In genomic region chr4:66956426-66956825, GRCh38 we compare ENCODE assay signal across 25 cellular contexts.
"Had no signal": no experiment of that assay in that cellular context is flagged by ENCODE, and none has a peak within 500 bp of the region (broad histone marks: within the 10 kb centered on the region; RNA-seq: fewer than 3 reads in every experiment).

No MANE protein-coding gene starts in this region.

- H3K4me3 Mint-ChIP-seq: dendritic cell treated with granulocyte-macrophage colony-stimulating factor and Interleukin-4, amounts not matched to agents 40 ng/mL and 50 ng/mL, for 4 days; effector memory CD8-positive, alpha-beta T cell; endodermal cell had no signal

- H3K9me3 Mint-ChIP-seq: endodermal cell had no signal

- H3K4me3 ChIP-seq: colonic mucosa, coronary artery, dorsolateral prefrontal cortex, esophagus muscularis mucosa, esophagus squamous epithelium, gastrocnemius medialis, gastroesophageal sphincter, heart left ventricle, heart right ventricle had no signal

- ATAC-seq: effector memory CD8-positive, alpha-beta T cell; esophagus mucosa; foreskin keratinocyte; gastrocnemius medialis; gastroesophageal sphincter; heart left ventricle; heart right ventricle had no signal

- H3K9me3 ChIP-seq: colonic mucosa, esophagus squamous epithelium, gastrocnemius medialis, gastroesophageal sphincter, heart left ventricle had no signal

- H3K4me1 ChIP-seq: colonic mucosa, esophagus muscularis mucosa, esophagus squamous epithelium, foreskin keratinocyte, gastrocnemius medialis, gastroesophageal sphincter, heart left ventricle, heart right ventricle had no signal

- H3K27ac ChIP-seq: colonic mucosa, coronary artery, dorsolateral prefrontal cortex, epithelial cell of prostate, esophagus muscularis mucosa, esophagus squamous epithelium, foreskin keratinocyte, gastrocnemius medialis, gastroesophageal sphincter, heart left ventricle, heart right ventricle had no signal

- H3K27me3 ChIP-seq: colonic mucosa, dorsolateral prefrontal cortex, esophagus muscularis mucosa, esophagus squamous epithelium, foreskin keratinocyte, gastrocnemius medialis, gastroesophageal sphincter, heart left ventricle, heart right ventricle had no signal

- H3K27ac Mint-ChIP-seq: dendritic cell treated with granulocyte-macrophage colony-stimulating factor and Interleukin-4, amounts not matched to agents 40 ng/mL and 50 ng/mL, for 4 days; effector memory CD8-positive, alpha-beta T cell; endodermal cell had no signal

- DNase-seq: colonic mucosa; cortex of kidney; dermis blood vessel endothelial cell; dorsolateral prefrontal cortex; effector CD4-positive, alpha-beta T cell; effector CD8-positive, alpha-beta T cell; effector memory CD4-positive, alpha-beta T cell; effector memory CD8-positive, alpha-beta T cell; endodermal cell; erythroblast; esophagus squamous epithelium; foreskin fibroblast; foreskin keratinocyte; foreskin melanocyte; gastrocnemius medialis; glutamatergic neuron; head of caudate nucleus; heart left ventricle; heart right ventricle had no signal

- H3K36me3 ChIP-seq: colonic mucosa, esophagus muscularis mucosa, esophagus squamous epithelium, gastrocnemius medialis, gastroesophageal sphincter, heart left ventricle, heart right ventricle had no signal

- H3K27me3 Mint-ChIP-seq: effector memory CD8-positive, alpha-beta T cell had no signal
